In genomic region chr2:191013617-191013875, GRCh38 we compare ENCODE assay signal across 8 cellular contexts. TPM values are rescaled to one million over a fixed set of nuclear protein-coding genes. Genes with fewer than 3 reads are reported as not detected.
DNase-seq lines count a peak whose midpoint lies in the region; ATAC-seq, FAIRE-seq and TF ChIP-seq lines count a peak whose summit lies in the region.

No MANE protein-coding gene starts in this region.

- H2AFZ ChIP-seq in GM12878 (ENCODE audit: control insufficient read depth, low read depth, low read length) (no peak overlapping the region), HepG2 (ENCODE audit: low read length) (no peak overlapping the region)

- H3K27ac ChIP-seq in GM12878 (ENCODE audit: control insufficient read depth, insufficient read depth) (peak overlapping the region; percentile 97), HepG2 (ENCODE audit: extremely low read length, insufficient read depth, low read length) (peak overlapping the region; percentile 81), tibial nerve (peak overlapping the region; percentile 83 to 97 (median 90))

- H3K9ac ChIP-seq in GM12878 (ENCODE audit: control insufficient read depth, insufficient read depth, low read length) (peak overlapping the region; percentile 95), HepG2 (ENCODE audit: insufficient read depth, low read depth, low read length) (peak overlapping the region; percentile 80)

- TF ChIP-seq EP300 in GM12878 (IDR thresholded peaks at IDR 0.05; ENCODE audit: borderline replicate concordance in 1 of 2, control insufficient read depth in 1 of 2, low read depth in 2 of 2, low read length in 2 of 2), result no peak
- no peak for TF ChIP-seq EP300 in HepG2 (IDR thresholded peaks at IDR 0.05; ENCODE audit: low read depth in 2 of 2, low read length in 2 of 2)
- no peak for TF ChIP-seq EP300 in HepG2 (CRISPR knock-in tag; IDR thresholded peaks at IDR 0.05; ENCODE audit: borderline replicate concordance)
- no peak for TF ChIP-seq EP300 in tibial nerve (IDR thresholded peaks at IDR 0.05)

- no peak for TF ChIP-seq POLR2A in GM12878 (IDR thresholded peaks at IDR 0.05; ENCODE audit: low read depth, low read length)
- TF ChIP-seq POLR2A in HepG2 (IDR thresholded peaks at IDR 0.05; ENCODE audit: insufficient read depth in 1 of 2, low read depth in 2 of 2, low read length in 2 of 2), result no peak
- TF ChIP-seq POLR2A in tibial nerve (IDR thresholded peaks at IDR 0.05), result no peak

- peaks cover 62% of the 10 kb centered on the region for H3K79me2 ChIP-seq in GM12878 (ENCODE audit: control insufficient read depth, insufficient read depth, low read length)
- peaks cover 17% of the 10 kb centered on the region for H3K79me2 ChIP-seq in HepG2 (ENCODE audit: insufficient read depth, low read length)

- no peaks in the 10 kb centered on the region for H3K27me3 ChIP-seq in GM12878 (replicated peaks in 1 of 2; ENCODE audit: control insufficient read depth in 2 of 2, insufficient read depth in 2 of 2, low read length in 1 of 2)
- peaks cover 0 to 4% of the 10 kb centered on the region in 2 experiments; a peak in 1 of 5 replicates for H3K27me3 ChIP-seq in HepG2 (ENCODE audit: control insufficient read depth in 1 of 2, insufficient read depth in 2 of 2, low read length in 2 of 2)
- H3K27me3 ChIP-seq in tibial nerve, result no peaks in the 10 kb centered on the region

- WGBS in GM12878 (ENCODE audit: insufficient coverage, insufficient replicate concordance, low lambda C conversion rate, missing lambda C conversion rate), result under 1% methylated on average over 11 of the region's 11 CpGs
- WGBS in HepG2 (ENCODE audit: low lambda C conversion rate), result under 1% methylated on average over 11 of the region's 11 CpGs
- 1% methylated on average over 11 of the region's 11 CpGs for whole genome bisulfite sequencing in tibial nerve, 2 donors

- in situ Hi-C loops in GM12878 (cut with MboI), result no loop called here
- in situ Hi-C loops in HepG2 (cut with HindIII; ENCODE audit: extremely low pct_ligation_motif_present, low pct_unique_long_range_greater_than_20kb), result no loop called here

- DNase-seq in NCI-H748 (lab: John Stamatoyannopoulos, UW; ENCODE audit: unreplicated experiment), result peak; percentile 66
- DNase-seq in NCI-H748 treated with DMSO at 0.1 percent for 48 hours (lab: John Stamatoyannopoulos, UW), result no peak
- no peak for DNase-seq in GM12878 (ENCODE audit: low read depth, low spot score)
- DNase-seq in HepG2 (ENCODE audit: low spot score), result no peak
- no peak for DNase-seq in tibial nerve (ENCODE audit: low spot score in 2 of 2)
- DNase-seq in activated T-cell treated with anti-CD3 and anti-CD28 coated beads, Interleukin-2, amount 50 U/mL, for 1 hour, result no peak
- DNase-seq in RCC 7860 (ENCODE audit: low spot score), result no peak
- no peak for DNase-seq in activated gamma-delta T cell treated with Interleukin-2 at 50 U/mL for 16 hours

- CTCF ChIA-PET in GM12878 (lab: Yijun Ruan, JAX), result interaction anchor here (1.0 to 1.9 kb wide), 2 partner anchors 16 to 100 kb away, joined by 3 to 13 read pairs; no protein-coding TSS in a partner anchor
- CTCF ChIA-PET in HepG2 (lab: Yijun Ruan, JAX; ENCODE audit: low intra/inter-chr PET ratio, low total read pairs), result no interaction called here

- SMC1A ChIA-PET in GM12878 (lab: Charles Lee; ENCODE audit: uncharacterized antibody, unreplicated experiment), result interaction anchor here (0.9 to 3.4 kb wide), 10 partner anchors 9 to 124 kb away, joined by 3 to 17 read pairs (median 7); no protein-coding TSS in a partner anchor

- intact Hi-C loops in GM12878 (cut with micrococcal nuclease; ENCODE audit: unreplicated experiment), result loop anchor here (5.0 kb wide), 1 partner anchor 131 kb away; the partner anchor contains the start of gene GLS
- intact Hi-C loops in HepG2 (cut with micrococcal nuclease; ENCODE audit: unreplicated experiment), result loop anchor here (1.0 to 10.0 kb wide), 4 partner anchors 8 to 679 kb away; no protein-coding TSS in a partner anchor

- BruUV-seq in GM12878 (replicated peaks; lab: Mats Ljungman, UMichigan) (no TSS peak), HepG2 (replicated peaks; lab: Mats Ljungman, UMichigan) (no TSS peak)

- H3K4me2 ChIP-seq in GM12878 (ENCODE audit: control insufficient read depth, insufficient read depth) (peak overlapping the region; percentile 11; the same call in 1 of the 2 replicates), HepG2 (ENCODE audit: low read depth, low read length) (peak overlapping the region; percentile 87)

- RAD21 ChIA-PET in GM12878 (lab: Charles Lee; ENCODE audit: unreplicated experiment), result interaction anchor here (3.1 kb wide), 1 partner anchor 9 kb away, joined by 12 read pairs; no protein-coding TSS in a partner anchor

- H4K20me1 ChIP-seq in GM12878 (ENCODE audit: control insufficient read depth, insufficient read depth) (peaks cover 6% of the 10 kb centered on the region), HepG2 (ENCODE audit: insufficient read depth, low read length) (no peaks in the 10 kb centered on the region)

- no peak for FAIRE-seq in GM12878 (lab: Jason Lieb, UNC)
- no peak for FAIRE-seq in HepG2 (lab: Jason Lieb, UNC)
- no peak for FAIRE-seq in RCC 7860 (lab: Jason Lieb, UNC)

- H3K4me3 ChIP-seq in GM12878 (peak overlapping the region; percentile 92), HepG2 (replicated peaks in 1 of 3; ENCODE audit: insufficient read depth in 1 of 3, low read depth in 2 of 3, low read length in 3 of 3) (peak overlapping the region; percentile 81 to 92 (median 89)), tibial nerve (peak overlapping the region; percentile 77 to 97 (median 92))

- H3K36me3 ChIP-seq in GM12878 (ENCODE audit: control insufficient read depth in 2 of 2, insufficient read depth in 2 of 2, low read length in 1 of 2), result peaks cover 0 to 26% of the 10 kb centered on the region in 2 experiments; a peak in 3 of 4 replicates
- peaks cover 3 to 23% of the 10 kb centered on the region in 2 experiments; a peak in 3 of 5 replicates for H3K36me3 ChIP-seq in HepG2 (replicated peaks in 1 of 2; ENCODE audit: control insufficient read depth in 1 of 2, insufficient read depth in 2 of 2, low read length in 2 of 2)
- peaks cover 0 to 9% (median 4%) of the 10 kb centered on the region in 3 donors for H3K36me3 ChIP-seq in tibial nerve

- ATAC-seq in GM12878, result no peak
- ATAC-seq in HepG2, result no peak

- H3K4me1 ChIP-seq in GM12878 (ENCODE audit: control insufficient read depth, insufficient read depth, low read length), result peaks cover 22% of the 10 kb centered on the region
- peaks cover 34% of the 10 kb centered on the region for H3K4me1 ChIP-seq in HepG2 (ENCODE audit: insufficient read depth, low read length)
- H3K4me1 ChIP-seq in tibial nerve, result peaks cover 0 to 44% (median 21%) of the 10 kb centered on the region in 4 donors

- POLR2A ChIA-PET in GM12878 (lab: Charles Lee) (interaction anchor here (1.0 to 5.7 kb wide), 6 partner anchors 8 to 131 kb away, joined by 3 to 75 read pairs (median 10); no protein-coding TSS in a partner anchor), HepG2 (lab: Yijun Ruan, JAX) (interaction anchor here (1.0 to 1.6 kb wide), 3 partner anchors 19 to 205 kb away, joined by 4 to 6 read pairs (median 6); no protein-coding TSS in a partner anchor)

- H3K9me3 ChIP-seq in GM12878 (replicated peaks; ENCODE audit: control insufficient read depth, insufficient read depth, low read length), result no peaks in the 10 kb centered on the region; the same call in 2 of the 3 replicates
- H3K9me3 ChIP-seq in HepG2 (ENCODE audit: low read length), result no peaks in the 10 kb centered on the region
- H3K9me3 ChIP-seq in tibial nerve, result no peaks in the 10 kb centered on the region

- TF ChIP-seq CTCF in GM12878 (IDR thresholded peaks at IDR 0.05 in 2 of 3, conservative IDR thresholded peaks at IDR 0.05 in 1 of 3; ENCODE audit: control insufficient read depth in 2 of 3, extremely low read depth in 1 of 3, insufficient read depth in 1 of 3, low read depth in 3 of 3, low read length in 3 of 3) (no peak), HepG2 (CRISPR knock-in tag; IDR thresholded peaks at IDR 0.05) (no peak), tibial nerve (IDR thresholded peaks at IDR 0.05) (no peak)

- TF ChIP-seq RAD21 in GM12878 (IDR thresholded peaks at IDR 0.05; ENCODE audit: insufficient read depth, low read depth, low read length) (no peak), HepG2 (CRISPR knock-in tag; IDR thresholded peaks at IDR 0.05) (no peak)

RNA-seq across cellular contexts. Expression of gene STAT1, which starts 0.4 kb away (rescaled TPM):
- total RNA-seq in GM12878 (2013; cell fraction: nucleolus; rRNA removed), result 234 and 236 TPM in 2 replicates
- 266 and 304 TPM in 2 replicates for total RNA-seq in GM12878 (2014; rRNA removed)
- 249 and 277 TPM in 2 replicates for total RNA-seq in GM12878 (2014; rRNA removed; fragmentation: Illumina TruSeq; extraction: Trizol)
- total RNA-seq in GM12878 (2021), result 309 and 336 TPM in 2 replicates
- 185 TPM for polyA plus RNA-seq in GM12878 (2011; ENCODE audit: low read depth)
- 398 and 422 TPM in 2 replicates for polyA plus RNA-seq in GM12878 (2011; rRNA removed)
- polyA plus RNA-seq in GM12878 (2011; cell fraction: cytosol; rRNA removed), result 272 and 306 TPM in 2 replicates
- polyA plus RNA-seq in GM12878 (2011; cell fraction: nucleus; rRNA removed), result 395 and 414 TPM in 2 replicates
- 237 and 268 TPM in 2 replicates for polyA plus RNA-seq in GM12878 (2012)
- 337 and 410 TPM in 2 replicates for polyA plus RNA-seq in GM12878 (2014; fragmentation: Illumina TruSeq; extraction: Trizol)
- 100 to 1,000 TPM in 1 of 2 experiments, 10 to 100 TPM in 1; 81.8 to 102 TPM for polyA plus RNA-seq in GM12878 (2014; fragmentation: Nextera tagmentation; extraction: Ambion mirVana)
- 243 and 305 TPM in 2 replicates for polyA plus RNA-seq in GM12878 (2014; rRNA removed)
- polyA plus RNA-seq in GM12878 (2016; fragmentation: Nextera tagmentation; extraction: Ambion mirVana), result 100 to 1,000 TPM; 318 to 326 TPM
- 452 and 493 TPM in 2 replicates for polyA minus RNA-seq in GM12878 (2011; rRNA and poly(A)+ RNA removed)
- 179 and 200 TPM in 2 replicates for polyA minus RNA-seq in GM12878 (2011; cell fraction: cytosol; rRNA and poly(A)+ RNA removed)
- polyA minus RNA-seq in GM12878 (2011; cell fraction: nucleus; rRNA and poly(A)+ RNA removed), result 391 and 520 TPM in 2 replicates
- total RNA-seq in HepG2 (2016; rRNA removed; fragmentation: Illumina TruSeq; extraction: Trizol), result 59.6 and 90.6 TPM in 2 replicates
- 5.1 and 7.1 TPM in 2 replicates for total RNA-seq in HepG2 (2016; cell fraction: cytosol; rRNA removed; fragmentation: Illumina TruSeq; extraction: Trizol; ENCODE audit: low read depth)
- total RNA-seq in HepG2 (2016; cell fraction: insoluble cytoplasmic fraction; rRNA removed; fragmentation: Illumina TruSeq; extraction: Trizol), result 57.7 and 86.9 TPM in 2 replicates
- 19.3 and 19.4 TPM in 2 replicates for total RNA-seq in HepG2 (2016; cell fraction: membrane; rRNA removed; fragmentation: Illumina TruSeq; extraction: Trizol)
- total RNA-seq in HepG2 (2016; cell fraction: nucleus; rRNA removed; fragmentation: Illumina TruSeq; extraction: Trizol), result 57.3 and 58.4 TPM in 2 replicates
- polyA plus RNA-seq in HepG2 (2011; rRNA removed), result 20.3 and 21.8 TPM in 2 replicates
- 13.9 and 15.2 TPM in 2 replicates for polyA plus RNA-seq in HepG2 (2011; cell fraction: cytosol; rRNA removed)
- polyA plus RNA-seq in HepG2 (2011; cell fraction: nucleus; rRNA removed), result 22.3 and 28.1 TPM in 2 replicates
- polyA plus RNA-seq in HepG2 (2012), result 24.4 and 28.8 TPM in 2 replicates
- 2.5 and 2.7 TPM in 2 replicates for polyA plus RNA-seq in HepG2 (2016; cell fraction: cytosol; fragmentation: Illumina TruSeq; extraction: Trizol; ENCODE audit: low read depth)
- 75.4 and 77.9 TPM in 2 replicates for polyA plus RNA-seq in HepG2 (2016; cell fraction: insoluble cytoplasmic fraction; fragmentation: Illumina TruSeq; extraction: Trizol; ENCODE audit: low read depth)
- 8.3 and 8.6 TPM in 2 replicates for polyA plus RNA-seq in HepG2 (2016; cell fraction: membrane; fragmentation: Illumina TruSeq; extraction: Trizol; ENCODE audit: low read depth)
- polyA plus RNA-seq in HepG2 (2016; cell fraction: nucleus; fragmentation: Illumina TruSeq; extraction: Trizol; ENCODE audit: insufficient read depth, low read depth), result 42.8 and 45.3 TPM in 2 replicates
- polyA minus RNA-seq in HepG2 (2011; rRNA and poly(A)+ RNA removed; ENCODE audit: low replicate concordance), result 57.6 and 62.6 TPM in 2 replicates
- polyA minus RNA-seq in HepG2 (2011; cell fraction: cytosol; rRNA and poly(A)+ RNA removed), result 30.3 and 34.4 TPM in 2 replicates
- 84.8 and 99.3 TPM in 2 replicates for polyA minus RNA-seq in HepG2 (2011; cell fraction: nucleus; rRNA and poly(A)+ RNA removed)
- 10 to 100 TPM; 40.2 to 73.9 (median 65.6) TPM for total RNA-seq in tibial nerve
